Comparison of ENCODE assay signal across 1 cellular context in the genomic region with DNA sequence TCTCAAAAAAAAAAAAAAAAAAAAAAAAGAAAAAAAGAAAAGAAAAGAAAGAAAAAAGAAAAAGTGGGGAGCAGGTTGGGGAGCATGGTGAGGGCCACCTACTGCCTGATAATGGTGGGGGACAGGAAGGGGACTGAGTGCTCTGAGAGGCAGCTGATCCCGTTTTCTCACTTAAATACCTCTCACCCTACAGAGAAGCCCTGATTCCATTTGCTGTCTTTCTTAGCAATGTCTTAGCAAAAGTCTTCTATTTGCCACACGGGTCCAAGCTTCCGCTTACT.
TF ChIP-seq lines count a peak whose summit lies in the region.

No MANE protein-coding gene starts in this region.

TF ChIP-seq in HepG2, 621 proteins besides CTCF, POLR2A, EP300 and RAD21 (continues in another document):
- TF ChIP-seq, protein P1, sequence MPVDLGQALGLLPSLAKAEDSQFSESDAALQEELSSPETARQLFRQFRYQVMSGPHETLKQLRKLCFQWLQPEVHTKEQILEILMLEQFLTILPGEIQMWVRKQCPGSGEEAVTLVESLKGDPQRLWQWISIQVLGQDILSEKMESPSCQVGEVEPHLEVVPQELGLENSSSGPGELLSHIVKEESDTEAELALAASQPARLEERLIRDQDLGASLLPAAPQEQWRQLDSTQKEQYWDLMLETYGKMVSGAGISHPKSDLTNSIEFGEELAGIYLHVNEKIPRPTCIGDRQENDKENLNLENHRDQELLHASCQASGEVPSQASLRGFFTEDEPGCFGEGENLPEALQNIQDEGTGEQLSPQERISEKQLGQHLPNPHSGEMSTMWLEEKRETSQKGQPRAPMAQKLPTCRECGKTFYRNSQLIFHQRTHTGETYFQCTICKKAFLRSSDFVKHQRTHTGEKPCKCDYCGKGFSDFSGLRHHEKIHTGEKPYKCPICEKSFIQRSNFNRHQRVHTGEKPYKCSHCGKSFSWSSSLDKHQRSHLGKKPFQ (CRISPR knock-in tag; IDR thresholded peaks at IDR 0.05; ENCODE audit: insufficient replicate concordance): no peak
- TF ChIP-seq HOXA5 (CRISPR knock-in tag; IDR thresholded peaks at IDR 0.05): no peak
- no peak for TF ChIP-seq SRSF9 (IDR thresholded peaks at IDR 0.05; ENCODE audit: borderline replicate concordance, insufficient read depth, low read depth, low read length, poor library complexity, severe bottlenecking)
- TF ChIP-seq ZNF296 (CRISPR knock-in tag; conservative IDR thresholded peaks at IDR 0.05): no peak
- TF ChIP-seq, protein P2, sequence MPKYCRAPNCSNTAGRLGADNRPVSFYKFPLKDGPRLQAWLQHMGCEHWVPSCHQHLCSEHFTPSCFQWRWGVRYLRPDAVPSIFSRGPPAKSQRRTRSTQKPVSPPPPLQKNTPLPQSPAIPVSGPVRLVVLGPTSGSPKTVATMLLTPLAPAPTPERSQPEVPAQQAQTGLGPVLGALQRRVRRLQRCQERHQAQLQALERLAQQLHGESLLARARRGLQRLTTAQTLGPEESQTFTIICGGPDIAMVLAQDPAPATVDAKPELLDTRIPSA (CRISPR knock-in tag; IDR thresholded peaks at IDR 0.05; ENCODE audit: borderline replicate concordance): 0 out of 2 replicates have a peak, but pooled peaks have one; percentile 27
- TF ChIP-seq KDM1A (CRISPR knock-in tag; IDR thresholded peaks at IDR 0.05): no peak
- no peak for TF ChIP-seq MLX (CRISPR knock-in tag; IDR thresholded peaks at IDR 0.05)
- peak; percentile 47; the same call in 1 of the 2 replicates for TF ChIP-seq ZNF337 (CRISPR knock-in tag; IDR thresholded peaks at IDR 0.05; ENCODE audit: borderline replicate concordance, low read depth)
- no peak for TF ChIP-seq SALL2 (CRISPR knock-in tag; IDR thresholded peaks at IDR 0.05)
- TF ChIP-seq MYC (CRISPR knock-in tag; IDR thresholded peaks at IDR 0.05; ENCODE audit: borderline replicate concordance): peak; percentile 10; the same call in 1 of the 2 replicates
- no peak for TF ChIP-seq CREB1 (IDR thresholded peaks at IDR 0.05)
- no peak for TF ChIP-seq CREB1 (CRISPR knock-in tag; IDR thresholded peaks at IDR 0.05)
- no peak for TF ChIP-seq IRX3 (CRISPR knock-in tag; IDR thresholded peaks at IDR 0.05; ENCODE audit: borderline replicate concordance, low read depth)
- TF ChIP-seq ZNF577 (CRISPR knock-in tag; IDR thresholded peaks at IDR 0.05; ENCODE audit: borderline replicate concordance, low read depth): 0 out of 2 replicates have a peak, but pooled peaks have one; percentile 5
- TF ChIP-seq ZFP36L1 (CRISPR knock-in tag; IDR thresholded peaks at IDR 0.05): no peak
- TF ChIP-seq YY1 (IDR thresholded peaks at IDR 0.05; ENCODE audit: insufficient read depth, insufficient replicate concordance, low read depth, low read length): no peak
- no peak for TF ChIP-seq MYNN (CRISPR knock-in tag; IDR thresholded peaks at IDR 0.05; ENCODE audit: low read depth)
- TF ChIP-seq, protein P3, sequence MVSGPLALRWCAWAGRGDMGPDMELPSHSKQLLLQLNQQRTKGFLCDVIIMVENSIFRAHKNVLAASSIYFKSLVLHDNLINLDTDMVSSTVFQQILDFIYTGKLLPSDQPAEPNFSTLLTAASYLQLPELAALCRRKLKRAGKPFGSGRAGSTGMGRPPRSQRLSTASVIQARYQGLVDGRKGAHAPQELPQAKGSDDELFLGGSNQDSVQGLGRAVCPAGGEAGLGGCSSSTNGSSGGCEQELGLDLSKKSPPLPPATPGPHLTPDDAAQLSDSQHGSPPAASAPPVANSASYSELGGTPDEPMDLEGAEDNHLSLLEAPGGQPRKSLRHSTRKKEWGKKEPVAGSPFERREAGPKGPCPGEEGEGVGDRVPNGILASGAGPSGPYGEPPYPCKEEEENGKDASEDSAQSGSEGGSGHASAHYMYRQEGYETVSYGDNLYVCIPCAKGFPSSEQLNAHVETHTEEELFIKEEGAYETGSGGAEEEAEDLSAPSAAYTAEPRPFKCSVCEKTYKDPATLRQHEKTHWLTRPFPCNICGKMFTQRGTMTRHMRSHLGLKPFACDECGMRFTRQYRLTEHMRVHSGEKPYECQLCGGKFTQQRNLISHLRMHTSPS (CRISPR knock-in tag; IDR thresholded peaks at IDR 0.05; ENCODE audit: low read depth): no peak
- no peak for TF ChIP-seq AGO1 (IDR thresholded peaks at IDR 0.05; ENCODE audit: low read depth, low read length, poor library complexity, severe bottlenecking)
- no peak for TF ChIP-seq NFE2L2 (IDR thresholded peaks at IDR 0.05; ENCODE audit: low read length)
- TF ChIP-seq, protein P4, sequence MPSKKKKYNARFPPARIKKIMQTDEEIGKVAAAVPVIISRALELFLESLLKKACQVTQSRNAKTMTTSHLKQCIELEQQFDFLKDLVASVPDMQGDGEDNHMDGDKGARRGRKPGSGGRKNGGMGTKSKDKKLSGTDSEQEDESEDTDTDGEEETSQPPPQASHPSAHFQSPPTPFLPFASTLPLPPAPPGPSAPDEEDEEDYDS (CRISPR knock-in tag; IDR thresholded peaks at IDR 0.05): no peak
- no peak for TF ChIP-seq ADNP (CRISPR knock-in tag; IDR thresholded peaks at IDR 0.05)
- TF ChIP-seq BORCS8-MEF2B (CRISPR knock-in tag; IDR thresholded peaks at IDR 0.05): 0 out of 2 replicates have a peak, but pooled peaks have one; percentile 6
- no peak for TF ChIP-seq ZXDC (CRISPR knock-in tag; IDR thresholded peaks at IDR 0.05)
- TF ChIP-seq ZBTB10 (CRISPR knock-in tag; IDR thresholded peaks at IDR 0.05; ENCODE audit: borderline replicate concordance): no peak
- TF ChIP-seq TCF12 (IDR thresholded peaks at IDR 0.05): no peak
- no peak for TF ChIP-seq TCF12 (CRISPR knock-in tag; IDR thresholded peaks at IDR 0.05)
- no peak for TF ChIP-seq NBN (conservative IDR thresholded peaks at IDR 0.05)
- TF ChIP-seq RERE (CRISPR knock-in tag; IDR thresholded peaks at IDR 0.05; ENCODE audit: low read depth): no peak
- TF ChIP-seq, protein P5, sequence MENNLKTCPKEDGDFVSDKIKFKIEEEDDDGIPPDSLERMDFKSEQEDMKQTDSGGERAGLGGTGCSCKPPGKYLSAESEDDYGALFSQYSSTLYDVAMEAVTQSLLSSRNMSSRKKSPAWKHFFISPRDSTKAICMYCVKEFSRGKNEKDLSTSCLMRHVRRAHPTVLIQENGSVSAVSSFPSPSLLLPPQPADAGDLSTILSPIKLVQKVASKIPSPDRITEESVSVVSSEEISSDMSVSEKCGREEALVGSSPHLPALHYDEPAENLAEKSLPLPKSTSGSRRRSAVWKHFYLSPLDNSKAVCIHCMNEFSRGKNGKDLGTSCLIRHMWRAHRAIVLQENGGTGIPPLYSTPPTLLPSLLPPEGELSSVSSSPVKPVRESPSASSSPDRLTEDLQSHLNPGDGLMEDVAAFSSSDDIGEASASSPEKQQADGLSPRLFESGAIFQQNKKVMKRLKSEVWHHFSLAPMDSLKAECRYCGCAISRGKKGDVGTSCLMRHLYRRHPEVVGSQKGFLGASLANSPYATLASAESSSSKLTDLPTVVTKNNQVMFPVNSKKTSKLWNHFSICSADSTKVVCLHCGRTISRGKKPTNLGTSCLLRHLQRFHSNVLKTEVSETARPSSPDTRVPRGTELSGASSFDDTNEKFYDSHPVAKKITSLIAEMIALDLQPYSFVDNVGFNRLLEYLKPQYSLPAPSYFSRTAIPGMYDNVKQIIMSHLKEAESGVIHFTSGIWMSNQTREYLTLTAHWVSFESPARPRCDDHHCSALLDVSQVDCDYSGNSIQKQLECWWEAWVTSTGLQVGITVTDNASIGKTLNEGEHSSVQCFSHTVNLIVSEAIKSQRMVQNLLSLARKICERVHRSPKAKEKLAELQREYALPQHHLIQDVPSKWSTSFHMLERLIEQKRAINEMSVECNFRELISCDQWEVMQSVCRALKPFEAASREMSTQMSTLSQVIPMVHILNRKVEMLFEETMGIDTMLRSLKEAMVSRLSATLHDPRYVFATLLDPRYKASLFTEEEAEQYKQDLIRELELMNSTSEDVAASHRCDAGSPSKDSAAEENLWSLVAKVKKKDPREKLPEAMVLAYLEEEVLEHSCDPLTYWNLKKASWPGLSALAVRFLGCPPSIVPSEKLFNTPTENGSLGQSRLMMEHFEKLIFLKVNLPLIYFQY (CRISPR knock-in tag; IDR thresholded peaks at IDR 0.05; ENCODE audit: borderline replicate concordance): no peak
- no peak for TF ChIP-seq ZC3H13 (CRISPR knock-in tag; IDR thresholded peaks at IDR 0.05)
- TF ChIP-seq ZNF280B (CRISPR knock-in tag; IDR thresholded peaks at IDR 0.05; ENCODE audit: borderline replicate concordance): no peak
